25 cellular contexts compared by ENCODE assay signal in the genomic region with DNA sequence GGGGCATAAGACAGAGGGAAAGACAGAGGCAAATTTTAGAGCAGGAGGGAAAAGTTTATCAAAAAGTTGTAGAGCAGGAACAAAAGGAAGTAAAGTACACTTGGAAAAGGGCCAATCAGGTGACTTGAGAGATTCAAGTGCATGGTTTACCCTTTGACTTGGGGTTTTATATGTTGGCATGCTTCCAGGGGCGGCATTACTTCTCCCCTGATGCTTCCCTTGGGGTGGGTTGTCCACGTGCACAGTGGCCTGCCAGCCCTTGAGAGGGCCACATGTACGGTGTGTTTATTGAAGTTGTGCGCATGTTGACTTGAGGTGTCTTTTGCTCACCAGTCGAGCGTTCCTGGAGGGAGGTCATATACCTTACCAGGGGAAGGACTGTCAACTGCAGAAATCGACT.
"Had no signal": no experiment of that assay in that cellular context is flagged by ENCODE, and none has a peak within 500 bp of the region (broad histone marks: within the 10 kb centered on the region; RNA-seq: fewer than 3 reads in every experiment).

No MANE protein-coding gene starts in this region.

- H3K4me2 ChIP-seq: hepatocyte had no signal

- ATAC-seq: activated naive CD4-positive, alpha-beta T cell treated with anti-CD3 and anti-CD28 coated beads, Interleukin-2, amount 50 U/mL, for 72 hours; activated T-helper 17 cell treated with anti-CD3 and anti-CD28 coated beads, Interleukin-2, amount 50 U/mL, for 72 hours; foreskin keratinocyte; left ventricle myocardium superior; right lobe of liver; stimulated activated effector memory CD8-positive, alpha-beta T cell treated with anti-CD3 and anti-CD28 coated beads, Interleukin-12 subunit alpha, Interleukin-12 subunit beta, amount 100 ng/mL, for 72 hours; stimulated activated naive CD8-positive, alpha-beta T cell treated with anti-CD3 and anti-CD28 coated beads, Interleukin-15, amount 100 ng/mL, for 72 hours had no signal

- DNase-seq: activated CD4-positive, alpha-beta T cell treated with anti-CD3 and anti-CD28 coated beads, Interleukin-2, amount 50 U/mL, for 4 hours; activated CD8-positive, alpha-beta memory T cell treated with anti-CD3 and anti-CD28 coated beads for 24 hours; activated CD8-positive, alpha-beta memory T cell treated with anti-CD3 and anti-CD28 coated beads, Interleukin-2, amount 50 U/mL, for 4 hours; activated T-cell treated with anti-CD3 and anti-CD28 coated beads, Interleukin-2, amount 50 U/mL, for 24 hours; aorta; caudate nucleus; effector memory CD4-positive, alpha-beta T cell; foreskin keratinocyte; immature natural killer cell; left ventricle myocardium superior; naive B cell; occipital lobe; right lobe of liver; stimulated activated CD4-positive, alpha-beta T cell treated with anti-CD3 and anti-CD28 coated beads, Interleukin-2, amount 100 ng/mL, for 24 hours; stimulated activated naive CD8-positive, alpha-beta T cell treated with anti-CD3 and anti-CD28 coated beads, Interleukin-15, amount 100 ng/mL, for 72 hours; tibial artery had no signal

- H3K4me1 ChIP-seq: tibial artery had no signal

- H3K27ac Mint-ChIP-seq: activated naive CD4-positive, alpha-beta T cell treated with anti-CD3 and anti-CD28 coated beads, Interleukin-2, amount 50 U/mL, for 72 hours; activated T-cell treated with anti-CD3 and anti-CD28 coated beads, Interleukin-2, amount 50 U/mL, for 24 hours; activated T-helper 17 cell treated with anti-CD3 and anti-CD28 coated beads, Interleukin-2, amount 50 U/mL, for 72 hours; brain; memory B cell; stimulated activated effector memory CD8-positive, alpha-beta T cell treated with anti-CD3 and anti-CD28 coated beads, Interleukin-12 subunit alpha, Interleukin-12 subunit beta, amount 100 ng/mL, for 72 hours; stimulated activated naive CD8-positive, alpha-beta T cell treated with anti-CD3 and anti-CD28 coated beads, Interleukin-15, amount 100 ng/mL, for 72 hours had no signal

- H3K79me2 ChIP-seq: hepatocyte had no signal

- H3K9me3 Mint-ChIP-seq: activated naive CD4-positive, alpha-beta T cell treated with anti-CD3 and anti-CD28 coated beads, Interleukin-2, amount 50 U/mL, for 72 hours; activated T-cell treated with anti-CD3 and anti-CD28 coated beads, Interleukin-2, amount 50 U/mL, for 24 hours; activated T-helper 17 cell treated with anti-CD3 and anti-CD28 coated beads, Interleukin-2, amount 50 U/mL, for 72 hours; immature natural killer cell; memory B cell; naive B cell; stimulated activated effector memory CD8-positive, alpha-beta T cell treated with anti-CD3 and anti-CD28 coated beads, Interleukin-12 subunit alpha, Interleukin-12 subunit beta, amount 100 ng/mL, for 72 hours; stimulated activated naive CD8-positive, alpha-beta T cell treated with anti-CD3 and anti-CD28 coated beads, Interleukin-15, amount 100 ng/mL, for 72 hours had no signal

- H3K4me3 ChIP-seq: hepatocyte, right lobe of liver, skin epidermis, tibial artery had no signal

- H2AFZ ChIP-seq: hepatocyte had no signal

- H3K36me3 ChIP-seq: right lobe of liver, tibial artery had no signal

- FAIRE-seq: urothelium cell line had no signal

- H3K27ac ChIP-seq: foreskin keratinocyte, hepatocyte, right lobe of liver, skin epidermis, tibial artery, VCaP had no signal

- H3K36me3 Mint-ChIP-seq: activated naive CD4-positive, alpha-beta T cell treated with anti-CD3 and anti-CD28 coated beads, Interleukin-2, amount 50 U/mL, for 72 hours; brain; immature natural killer cell; memory B cell; naive B cell; stimulated activated effector memory CD8-positive, alpha-beta T cell treated with anti-CD3 and anti-CD28 coated beads, Interleukin-12 subunit alpha, Interleukin-12 subunit beta, amount 100 ng/mL, for 72 hours had no signal

- H3K4me3 Mint-ChIP-seq: activated T-cell treated with anti-CD3 and anti-CD28 coated beads, Interleukin-2, amount 50 U/mL, for 24 hours; activated T-helper 17 cell treated with anti-CD3 and anti-CD28 coated beads, Interleukin-2, amount 50 U/mL, for 72 hours; brain; immature natural killer cell; memory B cell; naive B cell; stimulated activated effector memory CD8-positive, alpha-beta T cell treated with anti-CD3 and anti-CD28 coated beads, Interleukin-12 subunit alpha, Interleukin-12 subunit beta, amount 100 ng/mL, for 72 hours; stimulated activated naive CD8-positive, alpha-beta T cell treated with anti-CD3 and anti-CD28 coated beads, Interleukin-15, amount 100 ng/mL, for 72 hours had no signal

- H3K9me3 ChIP-seq: right lobe of liver, tibial artery had no signal

- H3K4me1 Mint-ChIP-seq: activated T-helper 17 cell treated with anti-CD3 and anti-CD28 coated beads, Interleukin-2, amount 50 U/mL, for 72 hours; immature natural killer cell; stimulated activated effector memory CD8-positive, alpha-beta T cell treated with anti-CD3 and anti-CD28 coated beads, Interleukin-12 subunit alpha, Interleukin-12 subunit beta, amount 100 ng/mL, for 72 hours; stimulated activated naive CD8-positive, alpha-beta T cell treated with anti-CD3 and anti-CD28 coated beads, Interleukin-15, amount 100 ng/mL, for 72 hours had no signal

- H3K27me3 ChIP-seq: foreskin keratinocyte, hepatocyte, right lobe of liver had no signal
